In genomic region chr20:5557123-5557522, GRCh38 we compare ENCODE assay signal across 7 cellular contexts. TPM values are rescaled to one million over a fixed set of nuclear protein-coding genes. Genes with fewer than 3 reads are reported as not detected.
A peak's percentile ranks its signal among the peaks of the same experiment; 100 is the strongest.
DNase-seq lines count a peak whose midpoint lies in the region; ATAC-seq and TF ChIP-seq lines count a peak whose summit lies in the region.

No MANE protein-coding gene starts in this region.

- BruUV-seq in PC-9 (replicated peaks; lab: Mats Ljungman, UMichigan) = no TSS peak

- H3K4me2 ChIP-seq in PC-9 (no peak overlapping the region), smooth muscle cell (no peak overlapping the region)

- no peak overlapping the region for H3K9ac ChIP-seq in smooth muscle cell (ENCODE audit: low read depth)

- no peak overlapping the region for H3K4me3 ChIP-seq in PC-9
- no peak overlapping the region for H3K4me3 ChIP-seq in smooth muscle cell

- peak; percentile 78 for TF ChIP-seq CTCF in PC-9 (conservative IDR thresholded peaks at IDR 0.05)
- TF ChIP-seq CTCF in glutamatergic neuron (IDR thresholded peaks at IDR 0.05; ENCODE audit: partially characterized antibody, unreplicated experiment) = peak; percentile 31
- TF ChIP-seq CTCF in smooth muscle cell (IDR thresholded peaks at IDR 0.05; ENCODE audit: borderline replicate concordance, insufficient read depth, poor library complexity, severe bottlenecking) = peak; percentile 44

- CTCF ChIA-PET in PC-9 (lab: Charles Lee) = interaction anchor here (0.6 to 1.5 kb wide), 8 partner anchors 27 to 444 kb away, joined by 3 to 8 read pairs (median 4); no protein-coding TSS in a partner anchor

- H3K4me1 ChIP-seq in PC-9 (replicated peaks; ENCODE audit: insufficient read depth) (no peaks in the 10 kb centered on the region), smooth muscle cell (ENCODE audit: low read depth) (no peaks in the 10 kb centered on the region)

- no peaks in the 10 kb centered on the region for H3F3A ChIP-seq in PC-9 (ENCODE audit: insufficient read depth, low read depth)
- no peaks in the 10 kb centered on the region for H3F3A ChIP-seq in smooth muscle cell (ENCODE audit: low read depth)

- H3K36me3 ChIP-seq in PC-9 (ENCODE audit: low read depth) = peaks cover 4% of the 10 kb centered on the region
- peaks cover 6% of the 10 kb centered on the region for H3K36me3 ChIP-seq in smooth muscle cell (ENCODE audit: low read depth)

- H3K9me3 Mint-ChIP-seq in glutamatergic neuron (ENCODE audit: unreplicated experiment) = no peaks in the 10 kb centered on the region

- H3K79me2 ChIP-seq in PC-9 (ENCODE audit: low read depth) (no peaks in the 10 kb centered on the region), smooth muscle cell (ENCODE audit: low read depth) (no peaks in the 10 kb centered on the region)

- DNase-seq in GDM1 (lab: John Stamatoyannopoulos, UW) (peak; percentile 29), PC-9 (peak; percentile 42 to 48), glutamatergic neuron (peak; percentile 58), smooth muscle cell (lab: John Stamatoyannopoulos, UW; ENCODE audit: unreplicated experiment) (no peak)
- DNase-seq in activated effector memory CD4-positive, alpha-beta T cell treated with Interleukin-2 at 50 U/mL for 16 hours = peak; percentile 16

- H3K9me3 ChIP-seq in PC-9 (ENCODE audit: insufficient read depth, low read depth) (no peaks in the 10 kb centered on the region), smooth muscle cell (replicated peaks; ENCODE audit: low read depth) (no peaks in the 10 kb centered on the region)

- no peaks in the 10 kb centered on the region for H3K9me2 ChIP-seq in PC-9 (ENCODE audit: insufficient read depth)

- ATAC-seq in HG03097 (IDR thresholded peaks at IDR 0.05; ENCODE audit: low FRiP score, unreplicated experiment) = peak; percentile 52
- ATAC-seq in HG02623 (IDR thresholded peaks at IDR 0.05; ENCODE audit: unreplicated experiment) = no peak

- no peaks in the 10 kb centered on the region for H3K36me3 Mint-ChIP-seq in glutamatergic neuron (ENCODE audit: unreplicated experiment)

- H3K27ac ChIP-seq in PC-9 = no peak overlapping the region
- no peak overlapping the region for H3K27ac ChIP-seq in smooth muscle cell (ENCODE audit: low read depth)

- H3K4me1 Mint-ChIP-seq in glutamatergic neuron (ENCODE audit: low read depth, unreplicated experiment) = no peaks in the 10 kb centered on the region

- WGBS in smooth muscle cell (ENCODE audit: low lambda C conversion rate) = 48% methylated on average over 1 of the region's 1 CpG

- H2AFZ ChIP-seq in PC-9 (no peak overlapping the region), smooth muscle cell (ENCODE audit: low read depth) (no peak overlapping the region)

- peaks cover 2% of the 10 kb centered on the region for H3K27me3 Mint-ChIP-seq in glutamatergic neuron (ENCODE audit: unreplicated experiment)

- POLR2A ChIA-PET in PC-9 (lab: Charles Lee; ENCODE audit: unreplicated experiment) = no interaction called here

- H3K27me3 ChIP-seq in PC-9 (ENCODE audit: insufficient read depth, low read depth) (no peaks in the 10 kb centered on the region), smooth muscle cell (ENCODE audit: low read depth) (no peaks in the 10 kb centered on the region)

- no peak overlapping the region for H3K27ac Mint-ChIP-seq in glutamatergic neuron (ENCODE audit: unreplicated experiment)

- intact Hi-C loops in PC-9 (cut with micrococcal nuclease; ENCODE audit: unreplicated experiment) = loop anchor here (1.0 to 10.0 kb wide), 3 partner anchors 28 to 378 kb away; no protein-coding TSS in a partner anchor

- H4K20me1 ChIP-seq in PC-9 (ENCODE audit: insufficient read depth) (no peaks in the 10 kb centered on the region), smooth muscle cell (ENCODE audit: low read depth) (no peaks in the 10 kb centered on the region)

- no peak overlapping the region for H3K4me3 Mint-ChIP-seq in glutamatergic neuron (ENCODE audit: unreplicated experiment)

RNA-seq across cellular contexts. Expression of gene GPCPD1, which starts 53.7 kb away (rescaled TPM):
- 12.8 and 24.2 TPM in 2 replicates for total RNA-seq in PC-9 (2021)
- 31.8 TPM for total RNA-seq in glutamatergic neuron (ENCODE audit: unreplicated experiment)
- total RNA-seq in smooth muscle cell = 10.0 and 18.6 TPM in 2 replicates
- 7.6 and 9.4 TPM in 2 replicates for polyA plus RNA-seq in smooth muscle cell
